Comparison of ENCODE assay signal across 11 cellular contexts in the genomic region with DNA sequence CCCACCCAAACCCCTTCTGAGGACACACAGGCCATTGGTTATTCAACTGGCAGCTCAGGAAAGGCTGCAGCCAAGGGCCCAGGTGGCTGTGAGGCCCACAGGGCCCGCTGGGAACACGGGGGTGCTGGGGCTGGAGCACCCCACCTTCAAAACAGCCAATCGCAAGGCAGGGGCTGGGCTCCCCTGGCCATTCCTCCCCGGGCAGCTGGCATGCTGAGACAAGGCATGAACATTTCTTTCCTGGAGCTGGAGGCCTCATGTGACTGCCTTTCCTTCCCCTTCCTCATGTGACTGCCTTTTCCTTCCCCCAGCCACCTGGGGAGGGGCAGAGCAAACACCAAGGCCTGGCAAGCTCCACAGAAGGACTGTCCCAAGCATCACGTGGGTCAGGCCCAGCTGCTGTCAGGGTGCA.
DNase-seq lines count a peak whose midpoint lies in the region; ATAC-seq and TF ChIP-seq lines count a peak whose summit lies in the region.
"Had no signal": no experiment of that assay in that cellular context is flagged by ENCODE, and none has a peak within 500 bp of the region (broad histone marks: within the 10 kb centered on the region; RNA-seq: fewer than 3 reads in every experiment).

No MANE protein-coding gene starts in this region.

- H2AFZ ChIP-seq in DND-41 (ENCODE audit: low read depth, low read length) = peak overlapping the region; percentile 44
- peak overlapping the region; percentile 68 for H2AFZ ChIP-seq in neural progenitor cell (replicated peaks)

- 0 out of 3 replicates have a peak, but pooled peaks have one; percentile 6 for ATAC-seq in DND-41 (ENCODE audit: insufficient read depth, low read depth)
- no peak for ATAC-seq in GM21737 (IDR thresholded peaks at IDR 0.05; ENCODE audit: unreplicated experiment)

- peaks cover 58% of the 10 kb centered on the region for H3K4me1 ChIP-seq in DND-41 (ENCODE audit: insufficient read depth, low read length)
- peaks cover 29% of the 10 kb centered on the region for H3K4me1 ChIP-seq in neural progenitor cell
- H3K4me1 ChIP-seq in HAP-1 = peaks cover 15% of the 10 kb centered on the region
- H3K4me1 ChIP-seq in effector memory CD4-positive, alpha-beta T cell (ENCODE audit: control insufficient read depth, insufficient read depth, low read length, poor library complexity, severe bottlenecking) = no peaks in the 10 kb centered on the region
- H3K4me1 ChIP-seq: Caco-2 had no signal

- H3F3A ChIP-seq in neural progenitor cell (ENCODE audit: low read depth) = no peaks in the 10 kb centered on the region

- in situ Hi-C loops in HAP-1 (cut with MboI; ENCODE audit: low sequenced_read_pairs) = no loop called here

- H3K79me2 ChIP-seq in DND-41 (ENCODE audit: insufficient read depth, low read length) = no peaks in the 10 kb centered on the region
- no peaks in the 10 kb centered on the region for H3K79me2 ChIP-seq in neural progenitor cell (ENCODE audit: low read depth)

- no peak overlapping the region for H3K4me3 Mint-ChIP-seq in neural progenitor cell
- H3K4me3 Mint-ChIP-seq: activated B cell treated with CpG ODN at 0.5 μM for 24 hours had no signal

- TF ChIP-seq POLR2A in erythroblast (IDR thresholded peaks at IDR 0.05; ENCODE audit: low read length) = peak; percentile 68

- DNase-seq in DND-41 = peak; percentile 42
- DNase-seq in NCI-H2196 treated with DMSO at 0.1 percent for 48 hours (lab: John Stamatoyannopoulos, UW; ENCODE audit: unreplicated experiment) = peak; percentile 41
- peak in 1 of 2 experiments; percentile 16 for DNase-seq in erythroblast (lab: John Stamatoyannopoulos, UW)
- DNase-seq in neural progenitor cell (ENCODE audit: low spot score) = no peak
- DNase-seq in HAP-1 (ENCODE audit: low spot score in 2 of 2) = no peak
- no peak for DNase-seq in SW480 (ENCODE audit: low spot score)
- no peak for DNase-seq in effector memory CD4-positive, alpha-beta T cell
- DNase-seq: activated B cell treated with CpG ODN at 0.5 μM for 24 hours; activated effector memory CD4-positive, alpha-beta T cell treated with anti-CD3 and anti-CD28 coated beads, Interleukin-2, amount 50 U/mL, for 16 hours; Caco-2 had no signal

- H3K9ac ChIP-seq in DND-41 (ENCODE audit: low read depth, low read length) = peak overlapping the region; percentile 54
- no peak overlapping the region for H3K9ac ChIP-seq in neural progenitor cell

- no peak for TF ChIP-seq CTCF in DND-41 (IDR thresholded peaks at IDR 0.05; ENCODE audit: borderline replicate concordance, extremely low read depth, low read length, poor library complexity, severe bottlenecking)
- TF ChIP-seq CTCF in neural progenitor cell (IDR thresholded peaks at IDR 0.05) = no peak

- H3K4me2 ChIP-seq in DND-41 (ENCODE audit: insufficient read depth, low read length) (no peak overlapping the region; the same call in 1 of the 2 replicates), neural progenitor cell (no peak overlapping the region)

- H3K9me3 ChIP-seq in DND-41 (ENCODE audit: insufficient read depth, low read length, severe bottlenecking) (no peaks in the 10 kb centered on the region), neural progenitor cell (ENCODE audit: low read depth) (no peaks in the 10 kb centered on the region), HAP-1 (no peaks in the 10 kb centered on the region)
- no peaks in the 10 kb centered on the region for H3K9me3 ChIP-seq in effector memory CD4-positive, alpha-beta T cell (ENCODE audit: control insufficient read depth, low read length)
- H3K9me3 ChIP-seq: Caco-2 had no signal

- peak overlapping the region; percentile 89 for H3K27ac ChIP-seq in DND-41 (ENCODE audit: low read length)
- no peak overlapping the region for H3K27ac ChIP-seq in neural progenitor cell
- H3K27ac ChIP-seq in effector memory CD4-positive, alpha-beta T cell (ENCODE audit: insufficient read depth, low read length, poor library complexity, severe bottlenecking) = no peak overlapping the region

- H3K27ac Mint-ChIP-seq in neural progenitor cell = no peak overlapping the region
- H3K27ac Mint-ChIP-seq: activated B cell treated with CpG ODN at 0.5 μM for 24 hours had no signal

- no peaks in the 10 kb centered on the region for H3K36me3 ChIP-seq in DND-41 (ENCODE audit: insufficient read depth, low read length)
- no peaks in the 10 kb centered on the region for H3K36me3 ChIP-seq in neural progenitor cell
- H3K36me3 ChIP-seq in HAP-1 (replicated peaks) = no peaks in the 10 kb centered on the region
- no peaks in the 10 kb centered on the region for H3K36me3 ChIP-seq in effector memory CD4-positive, alpha-beta T cell (ENCODE audit: control insufficient read depth, insufficient read depth, low read length)

- H4K20me1 ChIP-seq in DND-41 (ENCODE audit: insufficient read depth, low read length) (no peaks in the 10 kb centered on the region), neural progenitor cell (ENCODE audit: low read depth) (no peaks in the 10 kb centered on the region)

- no peaks in the 10 kb centered on the region for H3K9me3 Mint-ChIP-seq in neural progenitor cell
- H3K9me3 Mint-ChIP-seq: activated B cell treated with CpG ODN at 0.5 μM for 24 hours had no signal

- H3K4me3 ChIP-seq in DND-41 (ENCODE audit: low read depth in 1 of 2, low read length in 2 of 2) = no peak overlapping the region
- H3K4me3 ChIP-seq in neural progenitor cell = no peak overlapping the region
- H3K4me3 ChIP-seq in HAP-1 = no peak overlapping the region
- no peak overlapping the region for H3K4me3 ChIP-seq in effector memory CD4-positive, alpha-beta T cell (ENCODE audit: insufficient read depth, low read depth, low read length, poor library complexity, severe bottlenecking)

- H3K4me1 Mint-ChIP-seq in neural progenitor cell = peaks cover 29% of the 10 kb centered on the region
- H3K4me1 Mint-ChIP-seq: activated B cell treated with CpG ODN at 0.5 μM for 24 hours had no signal

- no peaks in the 10 kb centered on the region for H3K27me3 Mint-ChIP-seq in neural progenitor cell (ENCODE audit: insufficient read depth, low read depth)

- H3K27me3 ChIP-seq in DND-41 (ENCODE audit: insufficient read depth, low read length, poor library complexity) (no peaks in the 10 kb centered on the region), neural progenitor cell (no peaks in the 10 kb centered on the region), HAP-1 (ENCODE audit: low read depth) (no peaks in the 10 kb centered on the region)
- no peaks in the 10 kb centered on the region for H3K27me3 ChIP-seq in effector memory CD4-positive, alpha-beta T cell (replicated peaks; ENCODE audit: control insufficient read depth, insufficient read depth, low read length, poor library complexity, severe bottlenecking)

- no peaks in the 10 kb centered on the region for H3K36me3 Mint-ChIP-seq in neural progenitor cell

Comparison
In these comparisons a context has a peak if more than half of its experiments do, and no peak if none do; other contexts are left out.
1. DNase-seq: peak in DND-41 (single experiment) and NCI-H2196 treated with DMSO at 0.1 percent for 48 hours (single experiment); none in neural progenitor cell (single experiment), HAP-1 (0 of 2), SW480 (single experiment) and effector memory CD4-positive, alpha-beta T cell (0 of 3).